8 cellular contexts compared by ENCODE assay signal in the genomic region with DNA sequence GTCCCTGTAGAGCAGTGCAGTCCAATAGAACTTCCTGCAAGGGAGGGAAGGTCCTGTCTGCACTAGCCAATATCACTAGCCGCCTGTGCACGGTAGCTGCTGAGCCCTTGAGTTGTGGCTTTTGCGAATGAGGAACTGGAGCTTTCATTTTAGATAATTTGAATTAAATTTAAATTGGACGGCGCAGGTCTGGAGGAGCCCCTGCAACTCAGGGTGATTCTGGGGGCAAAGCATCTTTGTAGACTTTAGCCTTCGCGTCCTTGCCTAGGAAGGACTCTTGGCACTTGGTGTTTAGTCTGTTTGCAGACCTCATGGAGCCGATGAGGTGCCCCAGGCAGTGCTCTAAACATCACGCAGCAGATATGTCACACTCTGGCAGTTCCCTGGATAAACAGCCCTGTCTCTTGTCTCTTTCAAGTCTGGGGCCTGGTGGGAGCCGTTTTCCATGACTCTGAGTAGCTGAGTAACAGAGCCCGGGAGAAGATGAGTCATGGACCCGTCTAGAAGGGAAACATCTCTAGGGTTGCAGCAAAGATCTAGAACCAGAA.
DNase-seq lines count a peak whose midpoint lies in the region; ATAC-seq and TF ChIP-seq lines count a peak whose summit lies in the region.

No MANE protein-coding gene starts in this region.

- peaks cover 19% of the 10 kb centered on the region for H3K36me3 Mint-ChIP-seq in stimulated activated memory B cell treated with anti-CD40 and anti-IgM and Interleukin-4, amounts not matched to agents 10 μg/mL and 1 μg/mL and 100 μg/mL, for 72 hours

- peak overlapping the region; percentile 92 for H3K27ac Mint-ChIP-seq in stimulated activated memory B cell treated with anti-CD40 and anti-IgM and Interleukin-4, amounts not matched to agents 10 μg/mL and 1 μg/mL and 100 μg/mL, for 72 hours

- intact Hi-C loops in Panc1 (cut with micrococcal nuclease; ENCODE audit: unreplicated experiment), result no loop called here

- peak overlapping the region; percentile 76 for H3K27ac ChIP-seq in 22Rv1
- no peak overlapping the region for H3K27ac ChIP-seq in Panc1 (ENCODE audit: low read length)

- H3K4me3 Mint-ChIP-seq in stimulated activated memory B cell treated with anti-CD40 and anti-IgM and Interleukin-4, amounts not matched to agents 10 μg/mL and 1 μg/mL and 100 μg/mL, for 72 hours, result peak overlapping the region; percentile 67

- no peaks in the 10 kb centered on the region for H3K9me3 Mint-ChIP-seq in stimulated activated memory B cell treated with anti-CD40 and anti-IgM and Interleukin-4, amounts not matched to agents 10 μg/mL and 1 μg/mL and 100 μg/mL, for 72 hours

- no peak for TF ChIP-seq CTCF in 22Rv1 (IDR thresholded peaks at IDR 0.05)
- no peak for TF ChIP-seq CTCF in Panc1 (IDR thresholded peaks at IDR 0.05)

- no peak overlapping the region for H3K4me3 ChIP-seq in Panc1 (ENCODE audit: low read depth in 2 of 2, low read length in 2 of 2)

- no peaks in the 10 kb centered on the region for H3K27me3 Mint-ChIP-seq in stimulated activated memory B cell treated with anti-CD40 and anti-IgM and Interleukin-4, amounts not matched to agents 10 μg/mL and 1 μg/mL and 100 μg/mL, for 72 hours

- no peaks in the 10 kb centered on the region for H3K36me3 ChIP-seq in Panc1 (ENCODE audit: control insufficient read depth, insufficient read depth, low read length)

- BruUV-seq in Panc1 (replicated peaks; lab: Mats Ljungman, UMichigan), result no TSS peak

- DNase-seq in Panc1 (ENCODE audit: low read depth, low spot score) (no peak), fibroblast of peridontal ligament (ENCODE audit: extremely low read depth) (peak; percentile 45), NCI-H2029 treated with DMSO at 0.1 percent for 48 hours (lab: John Stamatoyannopoulos, UW) (no peak)
- DNase-seq in stimulated activated CD4-positive, alpha-beta T cell treated with anti-CD3 and anti-CD28 coated beads, Interleukin-4, amount 100 ng/mL, for 1 hour, result no peak

- peaks cover 65% of the 10 kb centered on the region for H3K4me1 Mint-ChIP-seq in stimulated activated memory B cell treated with anti-CD40 and anti-IgM and Interleukin-4, amounts not matched to agents 10 μg/mL and 1 μg/mL and 100 μg/mL, for 72 hours

- H3K9me3 ChIP-seq in Panc1 (ENCODE audit: control insufficient read depth, insufficient read depth, low read depth, low read length), result no peaks in the 10 kb centered on the region

- no peaks in the 10 kb centered on the region for H3K27me3 ChIP-seq in Panc1 (ENCODE audit: control insufficient read depth, insufficient read depth, low read length)

- peak; percentile 71 for ATAC-seq in GM18520 (IDR thresholded peaks at IDR 0.05; ENCODE audit: unreplicated experiment)
- peak; percentile 64 for ATAC-seq in HG02973 (IDR thresholded peaks at IDR 0.05; ENCODE audit: unreplicated experiment)
- peak; percentile 71 for ATAC-seq in Panc1
- ATAC-seq in stimulated activated memory B cell treated with anti-CD40 and anti-IgM and Interleukin-4, amounts not matched to agents 10 μg/mL and 1 μg/mL and 100 μg/mL, for 72 hours, result peak; percentile 90

- in situ Hi-C loops in Panc1 (cut with HindIII; ENCODE audit: low pct_unique_long_range_greater_than_20kb, low sequenced_read_pairs), result no loop called here

- CTCF ChIA-PET in Panc1 (lab: Charles Lee), result interaction anchor here (1.6 kb wide), 1 partner anchor 49 kb away, joined by 5 read pairs; no protein-coding TSS in a partner anchor

- POLR2A ChIA-PET in Panc1 (lab: Charles Lee), result no interaction called here

- no peaks in the 10 kb centered on the region for H3K4me1 ChIP-seq in Panc1 (ENCODE audit: control insufficient read depth, insufficient read depth, low read length)
